In genomic region chr7:6691609-6692106, GRCh38 we compare ENCODE assay signal across 1 cellular context.
TF ChIP-seq lines count a peak whose summit lies in the region.

No MANE protein-coding gene starts in this region.

TF ChIP-seq in H1, 55 proteins besides CTCF, POLR2A, EP300 and RAD21:
- no peak for TF ChIP-seq TAF1 (IDR thresholded peaks at IDR 0.05; ENCODE audit: low read depth, low read length)
- TF ChIP-seq RBBP5 (IDR thresholded peaks at IDR 0.05; ENCODE audit: borderline replicate concordance, low read depth, low read length): no peak
- TF ChIP-seq HDAC6 (IDR thresholded peaks at IDR 0.05; ENCODE audit: low read depth, low read length): no peak
- TF ChIP-seq, protein P1, sequence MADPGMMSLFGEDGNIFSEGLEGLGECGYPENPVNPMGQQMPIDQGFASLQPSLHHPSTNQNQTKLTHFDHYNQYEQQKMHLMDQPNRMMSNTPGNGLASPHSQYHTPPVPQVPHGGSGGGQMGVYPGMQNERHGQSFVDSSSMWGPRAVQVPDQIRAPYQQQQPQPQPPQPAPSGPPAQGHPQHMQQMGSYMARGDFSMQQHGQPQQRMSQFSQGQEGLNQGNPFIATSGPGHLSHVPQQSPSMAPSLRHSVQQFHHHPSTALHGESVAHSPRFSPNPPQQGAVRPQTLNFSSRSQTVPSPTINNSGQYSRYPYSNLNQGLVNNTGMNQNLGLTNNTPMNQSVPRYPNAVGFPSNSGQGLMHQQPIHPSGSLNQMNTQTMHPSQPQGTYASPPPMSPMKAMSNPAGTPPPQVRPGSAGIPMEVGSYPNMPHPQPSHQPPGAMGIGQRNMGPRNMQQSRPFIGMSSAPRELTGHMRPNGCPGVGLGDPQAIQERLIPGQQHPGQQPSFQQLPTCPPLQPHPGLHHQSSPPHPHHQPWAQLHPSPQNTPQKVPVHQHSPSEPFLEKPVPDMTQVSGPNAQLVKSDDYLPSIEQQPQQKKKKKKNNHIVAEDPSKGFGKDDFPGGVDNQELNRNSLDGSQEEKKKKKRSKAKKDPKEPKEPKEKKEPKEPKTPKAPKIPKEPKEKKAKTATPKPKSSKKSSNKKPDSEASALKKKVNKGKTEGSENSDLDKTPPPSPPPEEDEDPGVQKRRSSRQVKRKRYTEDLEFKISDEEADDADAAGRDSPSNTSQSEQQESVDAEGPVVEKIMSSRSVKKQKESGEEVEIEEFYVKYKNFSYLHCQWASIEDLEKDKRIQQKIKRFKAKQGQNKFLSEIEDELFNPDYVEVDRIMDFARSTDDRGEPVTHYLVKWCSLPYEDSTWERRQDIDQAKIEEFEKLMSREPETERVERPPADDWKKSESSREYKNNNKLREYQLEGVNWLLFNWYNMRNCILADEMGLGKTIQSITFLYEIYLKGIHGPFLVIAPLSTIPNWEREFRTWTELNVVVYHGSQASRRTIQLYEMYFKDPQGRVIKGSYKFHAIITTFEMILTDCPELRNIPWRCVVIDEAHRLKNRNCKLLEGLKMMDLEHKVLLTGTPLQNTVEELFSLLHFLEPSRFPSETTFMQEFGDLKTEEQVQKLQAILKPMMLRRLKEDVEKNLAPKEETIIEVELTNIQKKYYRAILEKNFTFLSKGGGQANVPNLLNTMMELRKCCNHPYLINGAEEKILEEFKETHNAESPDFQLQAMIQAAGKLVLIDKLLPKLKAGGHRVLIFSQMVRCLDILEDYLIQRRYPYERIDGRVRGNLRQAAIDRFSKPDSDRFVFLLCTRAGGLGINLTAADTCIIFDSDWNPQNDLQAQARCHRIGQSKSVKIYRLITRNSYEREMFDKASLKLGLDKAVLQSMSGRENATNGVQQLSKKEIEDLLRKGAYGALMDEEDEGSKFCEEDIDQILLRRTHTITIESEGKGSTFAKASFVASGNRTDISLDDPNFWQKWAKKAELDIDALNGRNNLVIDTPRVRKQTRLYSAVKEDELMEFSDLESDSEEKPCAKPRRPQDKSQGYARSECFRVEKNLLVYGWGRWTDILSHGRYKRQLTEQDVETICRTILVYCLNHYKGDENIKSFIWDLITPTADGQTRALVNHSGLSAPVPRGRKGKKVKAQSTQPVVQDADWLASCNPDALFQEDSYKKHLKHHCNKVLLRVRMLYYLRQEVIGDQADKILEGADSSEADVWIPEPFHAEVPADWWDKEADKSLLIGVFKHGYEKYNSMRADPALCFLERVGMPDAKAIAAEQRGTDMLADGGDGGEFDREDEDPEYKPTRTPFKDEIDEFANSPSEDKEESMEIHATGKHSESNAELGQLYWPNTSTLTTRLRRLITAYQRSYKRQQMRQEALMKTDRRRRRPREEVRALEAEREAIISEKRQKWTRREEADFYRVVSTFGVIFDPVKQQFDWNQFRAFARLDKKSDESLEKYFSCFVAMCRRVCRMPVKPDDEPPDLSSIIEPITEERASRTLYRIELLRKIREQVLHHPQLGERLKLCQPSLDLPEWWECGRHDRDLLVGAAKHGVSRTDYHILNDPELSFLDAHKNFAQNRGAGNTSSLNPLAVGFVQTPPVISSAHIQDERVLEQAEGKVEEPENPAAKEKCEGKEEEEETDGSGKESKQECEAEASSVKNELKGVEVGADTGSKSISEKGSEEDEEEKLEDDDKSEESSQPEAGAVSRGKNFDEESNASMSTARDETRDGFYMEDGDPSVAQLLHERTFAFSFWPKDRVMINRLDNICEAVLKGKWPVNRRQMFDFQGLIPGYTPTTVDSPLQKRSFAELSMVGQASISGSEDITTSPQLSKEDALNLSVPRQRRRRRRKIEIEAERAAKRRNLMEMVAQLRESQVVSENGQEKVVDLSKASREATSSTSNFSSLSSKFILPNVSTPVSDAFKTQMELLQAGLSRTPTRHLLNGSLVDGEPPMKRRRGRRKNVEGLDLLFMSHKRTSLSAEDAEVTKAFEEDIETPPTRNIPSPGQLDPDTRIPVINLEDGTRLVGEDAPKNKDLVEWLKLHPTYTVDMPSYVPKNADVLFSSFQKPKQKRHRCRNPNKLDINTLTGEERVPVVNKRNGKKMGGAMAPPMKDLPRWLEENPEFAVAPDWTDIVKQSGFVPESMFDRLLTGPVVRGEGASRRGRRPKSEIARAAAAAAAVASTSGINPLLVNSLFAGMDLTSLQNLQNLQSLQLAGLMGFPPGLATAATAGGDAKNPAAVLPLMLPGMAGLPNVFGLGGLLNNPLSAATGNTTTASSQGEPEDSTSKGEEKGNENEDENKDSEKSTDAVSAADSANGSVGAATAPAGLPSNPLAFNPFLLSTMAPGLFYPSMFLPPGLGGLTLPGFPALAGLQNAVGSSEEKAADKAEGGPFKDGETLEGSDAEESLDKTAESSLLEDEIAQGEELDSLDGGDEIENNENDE (IDR thresholded peaks at IDR 0.05; ENCODE audit: insufficient replicate concordance, low read length): no peak
- no peak for TF ChIP-seq BACH1 (IDR thresholded peaks at IDR 0.05; ENCODE audit: low read length)
- TF ChIP-seq ZNF274 (IDR thresholded peaks at IDR 0.05; ENCODE audit: borderline replicate concordance, extremely low read depth, low read length): peak; percentile 87
